11 cellular contexts compared by ENCODE assay signal in the genomic region with DNA sequence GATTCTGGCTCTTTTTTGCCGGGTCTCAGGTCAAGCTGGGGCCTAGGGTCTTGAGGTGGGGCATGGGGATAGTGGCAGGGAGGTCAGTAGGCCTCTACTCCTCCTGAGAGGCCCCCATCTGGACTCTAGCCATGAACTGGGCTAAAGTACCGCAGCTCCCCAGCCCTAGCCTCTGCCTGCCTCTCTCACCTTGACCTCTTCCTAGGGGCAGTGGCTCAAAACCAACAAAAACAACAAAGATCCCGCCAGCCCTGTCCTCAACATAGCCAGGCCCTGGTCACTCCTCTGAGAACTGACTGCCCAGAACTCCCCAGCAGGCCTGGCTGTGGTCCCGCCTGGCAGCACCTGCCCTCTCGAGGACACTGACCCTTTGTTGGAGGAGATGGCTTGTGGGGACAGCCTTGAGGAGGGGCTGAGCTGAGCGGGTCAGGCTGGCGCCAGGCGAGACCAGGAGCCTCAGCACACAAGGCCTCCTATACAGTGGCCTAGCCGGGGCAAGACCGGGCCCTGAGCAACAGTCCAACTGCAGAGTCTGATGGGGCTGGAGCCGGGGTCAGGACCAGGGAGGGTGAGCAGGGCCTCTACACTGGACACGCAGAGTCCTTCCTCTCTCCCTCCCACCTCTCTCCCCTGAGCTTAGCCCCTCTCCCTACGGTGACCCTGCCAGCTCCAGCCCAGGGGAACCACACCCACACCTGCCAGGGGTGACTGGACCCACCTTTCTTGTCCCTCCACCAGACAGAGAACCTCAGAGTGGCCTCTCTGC. TPM values are rescaled to one million over a fixed set of nuclear protein-coding genes. Genes with fewer than 3 reads are reported as not detected.
DNase-seq lines count a peak whose midpoint lies in the region; ATAC-seq and TF ChIP-seq lines count a peak whose summit lies in the region.
"Had no signal": no experiment of that assay in that cellular context is flagged by ENCODE, and none has a peak within 500 bp of the region (broad histone marks: within the 10 kb centered on the region; RNA-seq: fewer than 3 reads in every experiment).

No MANE protein-coding gene starts in this region.

- no peaks in the 10 kb centered on the region; the same call in 1 of the 2 replicates for H3K27me3 Mint-ChIP-seq in HFFc6 (ENCODE audit: insufficient read depth)

- no peaks in the 10 kb centered on the region for H3K36me3 ChIP-seq in WERI-Rb-1

- H3K4me3 Mint-ChIP-seq in HFFc6, result no peak overlapping the region

- H3K27me3 ChIP-seq in WERI-Rb-1 (ENCODE audit: insufficient read depth, low read depth, severe bottlenecking) (no peaks in the 10 kb centered on the region), layer of hippocampus (ENCODE audit: control insufficient read depth, insufficient read depth, low read length) (no peaks in the 10 kb centered on the region)

- H3K27ac Mint-ChIP-seq in HFFc6, result peak overlapping the region; percentile 95; the same call in 1 of the 2 replicates

- DNase-seq in HFFc6 (no peak), WERI-Rb-1 (no peak), posterior cingulate gyrus (peak; percentile 88 to 99 (median 94)), NAMALWA (ENCODE audit: low spot score) (no peak)
- DNase-seq in effector CD8-positive, alpha-beta T cell (lab: John Stamatoyannopoulos, UW), result no peak
- DNase-seq in activated effector memory CD4-positive, alpha-beta T cell treated with Interleukin-2 at 50 U/mL for 16 hours, result no peak
- DNase-seq: RPMI8226; stimulated activated CD4-positive, alpha-beta T cell treated with anti-CD3 and anti-CD28 coated beads, Interleukin-12 subunit alpha, Interleukin-12 subunit beta, amount 100 ng/mL, for 4 hours; stimulated activated CD8-positive, alpha-beta memory T cell treated with anti-CD3 and anti-CD28 coated beads, Interleukin-4, amount 100 ng/mL, for 48 hours had no signal

- H3K4me3 ChIP-seq in WERI-Rb-1 (ENCODE audit: low read depth, low read length), result no peak overlapping the region

- H3K27ac ChIP-seq in WERI-Rb-1, result peak overlapping the region; percentile 36
- peak overlapping the region; percentile 99 for H3K27ac ChIP-seq in layer of hippocampus (ENCODE audit: low read depth, low read length)

- peaks cover 45% of the 10 kb centered on the region for H3K4me1 Mint-ChIP-seq in HFFc6 (ENCODE audit: low read depth)

- H3K9me3 ChIP-seq in WERI-Rb-1 (ENCODE audit: severe bottlenecking), result peaks cover 8% of the 10 kb centered on the region

- peaks cover 18% of the 10 kb centered on the region for H3K9me3 Mint-ChIP-seq in HFFc6

- intact Hi-C loops in posterior cingulate gyrus (cut with DNase I), result no loop called here

- no peak for ATAC-seq in HG02981 (IDR thresholded peaks at IDR 0.05; ENCODE audit: unreplicated experiment)

- TF ChIP-seq CTCF in HFFc6 (IDR thresholded peaks at IDR 0.05) (no peak), WERI-Rb-1 (IDR thresholded peaks at IDR 0.05; ENCODE audit: low read depth, low read length) (no peak)

- H3K36me3 Mint-ChIP-seq in HFFc6 (ENCODE audit: low read depth), result peaks cover 16% of the 10 kb centered on the region

RNA-seq across cellular contexts. Expression of gene PPIF, which starts 11.6 kb away (rescaled TPM):
- 100 to 1,000 TPM in 3 of 6 experiments, 10 to 100 TPM in 3; 66.1 to 109 (median 98.9) TPM for total RNA-seq in HFFc6 (2021; fragmentation: NEBNext Ultra II Directional; extraction: Animal tissue kit (Norgen Biotek cat#: 25700))

Comparison
In these comparisons a context has a peak if more than half of its experiments do, and no peak if none do; other contexts are left out.
1. DNase-seq: peak in posterior cingulate gyrus (10 of 10); none in HFFc6 (single experiment), WERI-Rb-1 (single experiment), effector CD8-positive, alpha-beta T cell (single experiment), NAMALWA (single experiment) and activated effector memory CD4-positive, alpha-beta T cell treated with Interleukin-2 at 50 U/mL for 16 hours (single experiment).